In the genomic region with DNA sequence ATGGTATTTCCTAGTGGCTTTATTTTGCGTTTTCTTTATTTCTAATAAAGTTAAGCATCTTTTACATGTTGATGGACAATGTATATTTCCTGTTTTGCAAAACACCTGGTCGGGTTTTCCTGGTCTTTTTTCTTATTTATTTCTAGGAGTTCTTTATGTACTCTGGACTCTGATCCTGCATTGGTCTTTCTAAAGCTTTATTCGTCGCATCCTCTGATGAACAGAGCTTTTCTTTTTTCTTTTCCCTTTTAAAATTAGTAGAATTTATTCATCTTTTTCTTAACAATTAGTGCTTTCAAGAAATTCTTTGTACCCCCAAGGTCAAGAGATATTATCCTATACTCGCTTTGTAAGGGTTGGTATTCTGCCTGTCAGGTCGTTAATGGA, we compare ENCODE assay signal across 12 cellular contexts. TPM values are rescaled to one million over a fixed set of nuclear protein-coding genes. Genes with fewer than 3 reads are reported as not detected.
A peak's percentile ranks its signal among the peaks of the same experiment; 100 is the strongest.
DNase-seq lines count a peak whose midpoint lies in the region; FAIRE-seq and TF ChIP-seq lines count a peak whose summit lies in the region.
"Had no signal": no experiment of that assay in that cellular context is flagged by ENCODE, and none has a peak within 500 bp of the region (broad histone marks: within the 10 kb centered on the region; RNA-seq: fewer than 3 reads in every experiment).

No MANE protein-coding gene starts in this region.

- H2BK120ac ChIP-seq in neuronal stem cell (ENCODE audit: low read depth, low read length): no peak overlapping the region

- H3K4me2 ChIP-seq in Loucy (ENCODE audit: low read depth, low read length, poor library complexity, severe bottlenecking) (peak overlapping the region; percentile 90), neuronal stem cell (ENCODE audit: insufficient read depth, low read length, poor library complexity, severe bottlenecking) (no peak overlapping the region), MM.1S (ENCODE audit: low read depth, low read length) (no peak overlapping the region)

- no peak for TF ChIP-seq CTCF in Loucy (conservative IDR thresholded peaks at IDR 0.05; ENCODE audit: low read length)
- TF ChIP-seq CTCF in thyroid gland (IDR thresholded peaks at IDR 0.05): no peak
- TF ChIP-seq CTCF in MM.1S (IDR thresholded peaks at IDR 0.05; ENCODE audit: low read length): no peak

- intact Hi-C loops in thyroid gland (cut with DNase I): no loop called here

- no peak overlapping the region for H4K91ac ChIP-seq in neuronal stem cell (ENCODE audit: low read depth, low read length, poor library complexity)

- H3K36me3 ChIP-seq in CD8-positive, alpha-beta memory T cell (ENCODE audit: insufficient read depth, low read length): no peaks in the 10 kb centered on the region
- H3K36me3 ChIP-seq in Loucy (ENCODE audit: insufficient read depth, low read length) (no peaks in the 10 kb centered on the region), neuronal stem cell (replicated peaks in 1 of 2; ENCODE audit: control insufficient read depth in 2 of 2, insufficient read depth in 2 of 2, low read length in 2 of 2) (no peaks in the 10 kb centered on the region), thyroid gland (no peaks in the 10 kb centered on the region), MM.1S (replicated peaks; ENCODE audit: insufficient read depth, low read length) (no peaks in the 10 kb centered on the region)

- H3K27me3 Mint-ChIP-seq in CD8-positive, alpha-beta memory T cell: no peaks in the 10 kb centered on the region

- no peak overlapping the region for H3K4ac ChIP-seq in neuronal stem cell (ENCODE audit: low read length)

- H3K79me2 ChIP-seq in Loucy (ENCODE audit: insufficient read depth, low read length): peaks cover 16% of the 10 kb centered on the region
- no peaks in the 10 kb centered on the region for H3K79me2 ChIP-seq in MM.1S (ENCODE audit: low read length)

- no peaks in the 10 kb centered on the region for H3K36me3 Mint-ChIP-seq in CD8-positive, alpha-beta memory T cell

- peak overlapping the region; percentile 40 for H3K4me3 ChIP-seq in CD8-positive, alpha-beta memory T cell (ENCODE audit: low read length)
- H3K4me3 ChIP-seq in Loucy (ENCODE audit: low read length, poor library complexity, severe bottlenecking) (peak overlapping the region; percentile 65), neuronal stem cell (ENCODE audit: low read length in 2 of 2) (no peak overlapping the region), thyroid gland (replicated peaks in 1 of 3) (no peak overlapping the region), MM.1S (ENCODE audit: low read length) (no peak overlapping the region)

- no peak for FAIRE-seq in GM12892 (lab: Jason Lieb, UNC)
- FAIRE-seq: urothelium cell line had no signal

- H2AFZ ChIP-seq in Loucy (ENCODE audit: low read length) (no peak overlapping the region), neuronal stem cell (ENCODE audit: low read length) (peak overlapping the region; percentile 75), MM.1S (ENCODE audit: low read length) (no peak overlapping the region)

- peaks cover 43 to 61% (median 61%) of the 10 kb centered on the region in 3 donors for H3K4me1 Mint-ChIP-seq in CD8-positive, alpha-beta memory T cell

- H3K9me3 Mint-ChIP-seq in CD8-positive, alpha-beta memory T cell: no peaks in the 10 kb centered on the region

- no peaks in the 10 kb centered on the region for H4K20me1 ChIP-seq in Loucy (ENCODE audit: insufficient read depth, low read length, poor library complexity, severe bottlenecking)
- no peaks in the 10 kb centered on the region for H4K20me1 ChIP-seq in MM.1S (ENCODE audit: insufficient read depth, low read length)

- no peaks in the 10 kb centered on the region for H3K79me1 ChIP-seq in neuronal stem cell (ENCODE audit: low read depth, low read length)

- H3K4me1 ChIP-seq in CD8-positive, alpha-beta memory T cell (ENCODE audit: insufficient read depth, low read length): peaks cover 49% of the 10 kb centered on the region
- H3K4me1 ChIP-seq in Loucy (ENCODE audit: insufficient read depth, low read length, poor library complexity, severe bottlenecking) (peaks cover 71% of the 10 kb centered on the region), neuronal stem cell (ENCODE audit: control insufficient read depth in 2 of 2, insufficient read depth in 1 of 2, low read depth in 1 of 2, low read length in 2 of 2) (peaks cover 6 to 8% of the 10 kb centered on the region in 2 donors), thyroid gland (no peaks in the 10 kb centered on the region), MM.1S (ENCODE audit: low read length) (no peaks in the 10 kb centered on the region)

- H3K9me3 ChIP-seq in CD8-positive, alpha-beta memory T cell (ENCODE audit: low read length): no peaks in the 10 kb centered on the region
- H3K9me3 ChIP-seq in Loucy (ENCODE audit: insufficient read depth, low read depth, low read length) (no peaks in the 10 kb centered on the region), neuronal stem cell (replicated peaks in 1 of 2; ENCODE audit: control insufficient read depth in 2 of 2, insufficient read depth in 1 of 2, low read depth in 1 of 2, low read length in 2 of 2) (no peaks in the 10 kb centered on the region), thyroid gland (no peaks in the 10 kb centered on the region), MM.1S (replicated peaks; ENCODE audit: insufficient read depth, low read length) (no peaks in the 10 kb centered on the region)

- no peak overlapping the region for H2BK12ac ChIP-seq in neuronal stem cell (ENCODE audit: low read length)

- H3K14ac ChIP-seq in neuronal stem cell (ENCODE audit: low read length): no peak overlapping the region

- no peaks in the 10 kb centered on the region for H3K27me3 ChIP-seq in CD8-positive, alpha-beta memory T cell (ENCODE audit: insufficient read depth, low read length, poor library complexity, severe bottlenecking)
- H3K27me3 ChIP-seq in Loucy (ENCODE audit: insufficient read depth, low read length, poor library complexity, severe bottlenecking) (no peaks in the 10 kb centered on the region), neuronal stem cell (ENCODE audit: control insufficient read depth in 3 of 3, insufficient read depth in 3 of 3, low read depth in 1 of 3, low read length in 3 of 3) (peaks cover 0 to 5% (median 1%) of the 10 kb centered on the region in 3 experiments), thyroid gland (no peaks in the 10 kb centered on the region), MM.1S (replicated peaks; ENCODE audit: insufficient read depth, low read length) (no peaks in the 10 kb centered on the region)

- POLR2A ChIA-PET in CD8-positive, alpha-beta memory T cell (lab: Charles Lee): interaction anchor here (0.6 to 3.5 kb wide), 6 partner anchors 12 to 323 kb away, joined by 3 to 18 read pairs (median 6); no protein-coding TSS in a partner anchor

- no peak overlapping the region for H3K18ac ChIP-seq in neuronal stem cell (ENCODE audit: low read length)

- no peak overlapping the region for H2BK5ac ChIP-seq in neuronal stem cell (ENCODE audit: low read length)

- CTCF ChIA-PET in CD8-positive, alpha-beta memory T cell (lab: Charles Lee): interaction anchor here (0.7 to 4.7 kb wide), 10 partner anchors 9 to 105 kb away, joined by 3 to 62 read pairs (median 5); no protein-coding TSS in a partner anchor

- no CpG with 5 or more reads among the region's 6 CpGs for WGBS in neuronal stem cell (ENCODE audit: extremely low coverage in 2 of 2, insufficient read length in 2 of 2, insufficient replicate concordance in 1 of 2), 2 donors
- WGBS in thyroid gland, 2 donors: 76 to 85% methylated on average over 6 of the region's 6 CpGs

- peak overlapping the region; percentile 17 to 92 (median 72) for H3K4me3 Mint-ChIP-seq in CD8-positive, alpha-beta memory T cell

- no peak for DNase-seq in CD8-positive, alpha-beta memory T cell
- no peak for DNase-seq in neuronal stem cell (ENCODE audit: low spot score)
- no peak for DNase-seq in thyroid gland
- no peak for DNase-seq in GM12892 (ENCODE audit: insufficient read length)
- no peak for DNase-seq in GOT3 (lab: John Stamatoyannopoulos, UW)
- DNase-seq in MM.1S: no peak
- DNase-seq: Calu3, left cardiac atrium had no signal

- H2AK5ac ChIP-seq in neuronal stem cell (ENCODE audit: low read depth, low read length): no peak overlapping the region

- peak overlapping the region; percentile 75 for H3K27ac ChIP-seq in CD8-positive, alpha-beta memory T cell (ENCODE audit: low read depth, low read length)
- H3K27ac ChIP-seq in cingulate gyrus (ENCODE audit: low read depth, low read length): peak overlapping the region; percentile 88
- H3K27ac ChIP-seq in neuronal stem cell (replicated peaks; ENCODE audit: low read length): no peak overlapping the region
- H3K27ac ChIP-seq in thyroid gland: no peak overlapping the region
- no peak overlapping the region for H3K27ac ChIP-seq in MM.1S (ENCODE audit: low read length)

- TF ChIP-seq POLR2A in thyroid gland (IDR thresholded peaks at IDR 0.05): no peak
- TF ChIP-seq POLR2A in GM12892 (IDR thresholded peaks at IDR 0.05; ENCODE audit: low read depth, low read length): no peak

- H3K9ac ChIP-seq in Loucy (ENCODE audit: low read depth, low read length, poor library complexity, severe bottlenecking): peak overlapping the region; percentile 92
- no peak overlapping the region for H3K9ac ChIP-seq in neuronal stem cell (ENCODE audit: low read depth, low read length, poor library complexity)
- no peak overlapping the region for H3K9ac ChIP-seq in MM.1S (ENCODE audit: low read length)

- no peak overlapping the region for H2BK15ac ChIP-seq in neuronal stem cell (ENCODE audit: low read length)

- H3K9me2 ChIP-seq in Loucy (replicated peaks; ENCODE audit: low read depth, low read length) (no peaks in the 10 kb centered on the region), MM.1S (replicated peaks; ENCODE audit: insufficient read depth, low read length) (no peaks in the 10 kb centered on the region)

- peaks cover 42% of the 10 kb centered on the region for H3F3A ChIP-seq in Loucy (ENCODE audit: low read depth)
- no peaks in the 10 kb centered on the region for H3F3A ChIP-seq in MM.1S (ENCODE audit: insufficient read depth, low read length)

- no peak overlapping the region for H3K23ac ChIP-seq in neuronal stem cell (ENCODE audit: low read depth, low read length, poor library complexity)

- peak overlapping the region; percentile 89 to 99 (median 96) for H3K27ac Mint-ChIP-seq in CD8-positive, alpha-beta memory T cell

- no peak overlapping the region for H4K8ac ChIP-seq in neuronal stem cell (ENCODE audit: low read depth, low read length)

RNA-seq across cellular contexts. Expression of gene ZDHHC19, which starts 32.2 kb away (rescaled TPM):
- not detected for total RNA-seq in CD8-positive, alpha-beta memory T cell
- polyA plus RNA-seq in CD8-positive, alpha-beta memory T cell: not detected
- 1.1 TPM for polyA plus RNA-seq in neuronal stem cell (2013, experiment 1 of 2)
- 0.84 TPM for polyA plus RNA-seq in neuronal stem cell (2013, experiment 2 of 2)
- total RNA-seq in thyroid gland: not detected
- not detected for polyA plus RNA-seq in GM12892 (2012; ENCODE audit: missing spikeins)
- total RNA-seq: Calu3, left cardiac atrium had no signal

RNA-seq across cellular contexts. Expression of gene SLC51A, which starts 37.3 kb away (rescaled TPM):
- not detected for total RNA-seq in CD8-positive, alpha-beta memory T cell
- 1.1 TPM for polyA plus RNA-seq in CD8-positive, alpha-beta memory T cell
- 0.07 TPM for polyA plus RNA-seq in neuronal stem cell (2013, experiment 1 of 2)
- not detected for polyA plus RNA-seq in neuronal stem cell (2013, experiment 2 of 2)
- under 1 TPM in 2 of 4 donors, not detected in 2; 0.56 to 0.63 TPM for total RNA-seq in thyroid gland
- polyA plus RNA-seq in GM12892 (2012; ENCODE audit: missing spikeins): 1.7 TPM
- total RNA-seq: Calu3, posterior vena cava had no signal

Comparison
In these comparisons a context has a peak if more than half of its experiments do, and no peak if none do; other contexts are left out.
1. H3K27ac ChIP-seq: peak in CD8-positive, alpha-beta memory T cell (single experiment) and cingulate gyrus (single experiment); none in neuronal stem cell (single experiment), thyroid gland (0 of 3) and MM.1S (single experiment).
2. H3K4me3 ChIP-seq: peak in CD8-positive, alpha-beta memory T cell (single experiment) and Loucy (single experiment); none in neuronal stem cell (0 of 2), thyroid gland (0 of 3) and MM.1S (single experiment).